8 cellular contexts compared by ENCODE assay signal in genomic region chr2:69714539-69715220, GRCh38. TPM values are rescaled to one million over a fixed set of nuclear protein-coding genes. Genes with fewer than 3 reads are reported as not detected.
DNase-seq lines count a peak whose midpoint lies in the region; ATAC-seq and TF ChIP-seq lines count a peak whose summit lies in the region.
"Not testable (repeated sequence)": the region's sequence is repeated elsewhere in the genome, so short reads cannot be mapped to it uniquely, and the experiment has no call there.

No MANE protein-coding gene starts in this region.

- intact Hi-C loops in activated B cell treated with CpG ODN at 0.5 μM for 24 hours (cut with micrococcal nuclease), result loop anchor here (1.0 to 5.0 kb wide), 9 partner anchors 22 to 688 kb away; partner anchors contain the start of genes AAK1, GFPT1 and NFU1

- H3K27ac ChIP-seq in iPS DF 6.9 (ENCODE audit: low read length), result not testable (repeated sequence)

- not testable (repeated sequence) for H3K4me3 ChIP-seq in iPS DF 6.9 (ENCODE audit: low read length)

- CTCF ChIA-PET in activated B cell treated with CpG ODN at 0.5 μM for 24 hours (lab: Charles Lee), result interaction anchor here (0.9 to 3.1 kb wide), 7 partner anchors 20 to 278 kb away, joined by 3 to 15 read pairs (median 5); partner anchors contain the start of gene NFU1

- H3K36me3 Mint-ChIP-seq in activated B cell treated with CpG ODN at 0.5 μM for 24 hours (ENCODE audit: low read depth), result not testable (repeated sequence)

- no CpG with 5 or more reads among the region's 9 CpGs for WGBS in iPS DF 6.9 (ENCODE audit: insufficient coverage, insufficient read length)

- H3K36me3 ChIP-seq in iPS DF 6.9 (ENCODE audit: control insufficient read depth, insufficient read depth, low read length), result not testable (repeated sequence)

- not testable (repeated sequence) for H3K27ac Mint-ChIP-seq in activated B cell treated with CpG ODN at 0.5 μM for 24 hours

- DNase-seq in AG08395 (ENCODE audit: low spot score), result peak; percentile 78
- DNase-seq in NCI-H510A (lab: John Stamatoyannopoulos, UW), result peak; percentile 33
- DNase-seq in activated B cell treated with CpG ODN at 0.5 μM for 24 hours, result peak; percentile 69
- peak; percentile 34 for DNase-seq in brain pericyte (ENCODE audit: low read depth, low spot score)
- DNase-seq in iPS DF 6.9 (ENCODE audit: low read depth, low spot score), result peak; percentile 80
- peak; percentile 73 to 90 for DNase-seq in stimulated activated CD4-positive, alpha-beta T cell treated with anti-CD3 and anti-CD28 coated beads, Interleukin-12 subunit alpha, Interleukin-12 subunit beta, amount 100 ng/mL, for 24 hours (ENCODE audit: low read depth in 2 of 2)

- H3K4me1 ChIP-seq in iPS DF 6.9 (ENCODE audit: control insufficient read depth, insufficient read depth, low read length), result peaks cover 15% of the 10 kb centered on the region

- not testable (repeated sequence) for H3K9me3 Mint-ChIP-seq in activated B cell treated with CpG ODN at 0.5 μM for 24 hours

- not testable (repeated sequence) for H3K4me3 Mint-ChIP-seq in activated B cell treated with CpG ODN at 0.5 μM for 24 hours

- POLR2A ChIA-PET in activated B cell treated with CpG ODN at 0.5 μM for 24 hours (lab: Charles Lee), result not testable (repeated sequence)

- ATAC-seq in GM18861 (IDR thresholded peaks at IDR 0.05; ENCODE audit: unreplicated experiment) (peak; percentile 80), HG03342 (IDR thresholded peaks at IDR 0.05; ENCODE audit: unreplicated experiment) (peak; percentile 80), activated B cell treated with CpG ODN at 0.5 μM for 24 hours (ENCODE audit: low read depth) (peak; percentile 86)

- H3K27me3 ChIP-seq in iPS DF 6.9 (ENCODE audit: control insufficient read depth, insufficient read depth, low read length), result not testable (repeated sequence)

- TF ChIP-seq CTCF in activated B cell treated with CpG ODN at 0.5 μM for 24 hours (IDR thresholded peaks at IDR 0.05), result not testable (repeated sequence)

- not testable (repeated sequence) for H3K9me3 ChIP-seq in iPS DF 6.9 (ENCODE audit: control insufficient read depth, insufficient read depth, low read length)

- peaks cover 48% of the 10 kb centered on the region for H3K27me3 Mint-ChIP-seq in activated B cell treated with CpG ODN at 0.5 μM for 24 hours

- not testable (repeated sequence) for H3K4me1 Mint-ChIP-seq in activated B cell treated with CpG ODN at 0.5 μM for 24 hours

RNA-seq across cellular contexts. Expression of gene ANXA4, which starts 27.3 kb away (rescaled TPM):
- total RNA-seq in activated B cell treated with CpG ODN at 0.5 μM for 24 hours, result 32.0 and 35.4 TPM in 2 replicates
